In the genomic region with DNA sequence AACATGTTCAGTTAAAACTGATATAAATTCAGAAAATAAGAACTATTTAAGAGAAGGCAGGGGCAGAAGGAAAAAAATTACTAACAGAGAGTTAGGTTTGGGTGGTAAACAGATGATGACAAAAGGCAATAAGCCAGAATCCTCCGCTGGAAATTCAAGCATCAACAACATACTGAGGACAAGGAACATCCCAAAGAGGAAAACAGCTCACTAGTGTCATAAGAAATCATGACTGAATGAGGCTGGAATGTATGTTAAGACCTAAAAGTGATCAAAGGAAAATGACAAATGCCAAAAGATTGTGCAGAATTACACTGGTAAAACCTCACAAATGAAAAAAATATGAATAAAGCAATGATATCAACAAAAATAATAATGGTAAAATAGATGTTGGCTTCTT, we compare ENCODE assay signal across 12 cellular contexts.
A peak's percentile ranks its signal among the peaks of the same experiment; 100 is the strongest.
DNase-seq lines count a peak whose midpoint lies in the region; ATAC-seq and TF ChIP-seq lines count a peak whose summit lies in the region.
"Had no signal": no experiment of that assay in that cellular context is flagged by ENCODE, and none has a peak within 500 bp of the region (broad histone marks: within the 10 kb centered on the region; RNA-seq: fewer than 3 reads in every experiment).

No MANE protein-coding gene starts in this region.

- H3K4me3 ChIP-seq in HFF-Myc (replicated peaks; ENCODE audit: low read depth, low read length), result no peak overlapping the region
- H3K4me3 ChIP-seq: right atrium auricular region had no signal

- no peak for TF ChIP-seq CTCF in HFF-Myc (IDR thresholded peaks at IDR 0.05; ENCODE audit: low read depth, low read length, missing control alignments)

- no peak for ATAC-seq in sciatic nerve
- no peak for ATAC-seq in HG03378 (IDR thresholded peaks at IDR 0.05; ENCODE audit: unreplicated experiment)
- ATAC-seq: T-helper 17 cell had no signal

- intact Hi-C loops in sciatic nerve (cut with DNase I), result no loop called here

- DNase-seq in HFF-Myc (ENCODE audit: extremely low read depth, low read depth) (peak; percentile 22), astrocyte of the hippocampus (ENCODE audit: low read depth, low spot score) (peak; percentile 64), glomerular visceral epithelial cell (ENCODE audit: extremely low spot score) (peak; percentile 61), sciatic nerve (ENCODE audit: low spot score) (no peak), DMS 273 (lab: John Stamatoyannopoulos, UW; ENCODE audit: unreplicated experiment) (no peak)
- DNase-seq in activated CD4-positive, alpha-beta T cell treated with anti-CD3 and anti-CD28 coated beads for 4 hours, result no peak
- DNase-seq: activated CD4-positive, alpha-beta memory T cell treated with anti-CD3 and anti-CD28 coated beads for 36 hours; activated naive CD4-positive, alpha-beta T cell; DND-41; T-helper 17 cell had no signal

Comparison
In these comparisons a context has a peak if more than half of its experiments do, and no peak if none do; other contexts are left out.
1. DNase-seq: peak in HFF-Myc (single experiment), astrocyte of the hippocampus (single experiment) and glomerular visceral epithelial cell (single experiment); none in sciatic nerve (single experiment), activated CD4-positive, alpha-beta T cell treated with anti-CD3 and anti-CD28 coated beads for 4 hours (0 of 2) and DMS 273 (single experiment).